In genomic region chr6:46653439-46653942, GRCh38 we compare ENCODE assay signal across 8 cellular contexts. TPM values are rescaled to one million over a fixed set of nuclear protein-coding genes. Genes with fewer than 3 reads are reported as not detected.
A peak's percentile ranks its signal among the peaks of the same experiment; 100 is the strongest.
DNase-seq lines count a peak whose midpoint lies in the region; ATAC-seq and TF ChIP-seq lines count a peak whose summit lies in the region.

No MANE protein-coding gene starts in this region.

- peak overlapping the region; percentile 78 for H3K4me3 ChIP-seq in Caco-2 (ENCODE audit: low read depth, low read length)
- peak overlapping the region; percentile 86 for H3K4me3 ChIP-seq in NT2/D1 (ENCODE audit: insufficient read length, low read depth)
- H3K4me3 ChIP-seq in ovary, result peak overlapping the region; percentile 97

- H3K27me3 Mint-ChIP-seq in Caco-2 (ENCODE audit: insufficient read depth, unreplicated experiment) (peaks cover 19% of the 10 kb centered on the region), endothelial cell (ENCODE audit: unreplicated experiment) (no peaks in the 10 kb centered on the region)

- H3K4me1 ChIP-seq in Caco-2, result peaks cover 7% of the 10 kb centered on the region; the same call in 1 of the 2 replicates
- no peaks in the 10 kb centered on the region for H3K4me1 ChIP-seq in NT2/D1 (ENCODE audit: insufficient read depth, insufficient read length)
- H3K4me1 ChIP-seq in ovary (ENCODE audit: insufficient read depth), result peaks cover 4% of the 10 kb centered on the region

- TF ChIP-seq CTCF in Caco-2 (IDR thresholded peaks at IDR 0.05; ENCODE audit: insufficient read depth in 1 of 2, low read depth in 1 of 2, low read length in 1 of 2, severe bottlenecking in 1 of 2, unreplicated experiment in 1 of 2) (no peak), endothelial cell (IDR thresholded peaks at IDR 0.05; ENCODE audit: unreplicated experiment) (no peak), ovary (IDR thresholded peaks at IDR 0.05) (no peak)

- no peak for TF ChIP-seq POLR2A in ovary (IDR thresholded peaks at IDR 0.05)

- H3K9me3 Mint-ChIP-seq in Caco-2 (ENCODE audit: unreplicated experiment), result no peaks in the 10 kb centered on the region
- no peaks in the 10 kb centered on the region for H3K9me3 Mint-ChIP-seq in endothelial cell (ENCODE audit: unreplicated experiment)

- H3K27ac Mint-ChIP-seq in Caco-2 (ENCODE audit: unreplicated experiment) (no peak overlapping the region), endothelial cell (ENCODE audit: unreplicated experiment) (no peak overlapping the region)

- H3K4me1 Mint-ChIP-seq in Caco-2 (ENCODE audit: low read depth, unreplicated experiment) (peaks cover 5% of the 10 kb centered on the region), endothelial cell (ENCODE audit: unreplicated experiment) (peaks cover 14% of the 10 kb centered on the region)

- H3K9me3 ChIP-seq in Caco-2, result no peaks in the 10 kb centered on the region
- H3K9me3 ChIP-seq in NT2/D1 (ENCODE audit: insufficient read depth, low read length), result no peaks in the 10 kb centered on the region
- no peaks in the 10 kb centered on the region for H3K9me3 ChIP-seq in ovary

- intact Hi-C loops in Caco-2 (cut with micrococcal nuclease; ENCODE audit: unreplicated experiment), result loop anchor here (5.0 kb wide), 1 partner anchor 129 kb away; no protein-coding TSS in a partner anchor
- intact Hi-C loops in ovary (cut with DNase I), result no loop called here

- H3K27me3 ChIP-seq in Caco-2 (replicated peaks; ENCODE audit: control insufficient read depth, insufficient read depth, low read length) (no peaks in the 10 kb centered on the region), NT2/D1 (ENCODE audit: insufficient read depth, insufficient read length) (peaks cover 25% of the 10 kb centered on the region), ovary (no peaks in the 10 kb centered on the region)

- POLR2A ChIA-PET in Caco-2 (lab: Charles Lee), result no interaction called here

- H3K9ac ChIP-seq in NT2/D1 (ENCODE audit: insufficient read length, low read depth), result peak overlapping the region; percentile 72

- no peaks in the 10 kb centered on the region for H3K36me3 ChIP-seq in Caco-2 (ENCODE audit: control insufficient read depth, insufficient read depth, low read length)
- H3K36me3 ChIP-seq in NT2/D1 (ENCODE audit: insufficient read depth, insufficient read length, low read length), result no peaks in the 10 kb centered on the region
- H3K36me3 ChIP-seq in ovary, result no peaks in the 10 kb centered on the region

- peak overlapping the region; percentile 88 for H3K4me3 Mint-ChIP-seq in Caco-2 (ENCODE audit: unreplicated experiment)
- peak overlapping the region; percentile 93 for H3K4me3 Mint-ChIP-seq in endothelial cell (ENCODE audit: unreplicated experiment)

- H3K36me3 Mint-ChIP-seq in Caco-2 (ENCODE audit: insufficient read depth, unreplicated experiment) (no peaks in the 10 kb centered on the region), endothelial cell (ENCODE audit: low read depth, unreplicated experiment) (no peaks in the 10 kb centered on the region)

- TF ChIP-seq EP300 in ovary (IDR thresholded peaks at IDR 0.05), result no peak

- no peak for DNase-seq in Caco-2
- DNase-seq in NT2/D1 (ENCODE audit: low read depth, low spot score), result no peak
- DNase-seq in endothelial cell (ENCODE audit: low spot score), result no peak
- no peak for DNase-seq in ovary
- no peak for DNase-seq in GOT3 (lab: John Stamatoyannopoulos, UW)
- DNase-seq in NCI-H1436 (lab: John Stamatoyannopoulos, UW), result no peak
- no peak for DNase-seq in NCI-H226

- WGBS in ovary, 3 donors, result 12 to 20% (median 16%) methylated on average over 9 of the region's 9 CpGs

- peak overlapping the region; percentile 57 to 87 for H3K27ac ChIP-seq in ovary

- no TSS peak for BruUV-seq in Caco-2 (replicated peaks; lab: Mats Ljungman, UMichigan)

- ATAC-seq in HG02623 (IDR thresholded peaks at IDR 0.05; ENCODE audit: unreplicated experiment), result no peak

- CTCF ChIA-PET in Caco-2 (lab: Charles Lee), result no interaction called here

RNA-seq across cellular contexts. Expression of gene SLC25A27, which starts 0.7 kb away (rescaled TPM):
- total RNA-seq in Caco-2 (2022) (0.64 TPM in 1 of 2 replicates, not detected in the other), endothelial cell (ENCODE audit: unreplicated experiment) (4.7 TPM), ovary (10 to 100 TPM; 21.0 to 56.9 (median 37.0) TPM)
- 10 to 100 TPM; 28.8 to 49.2 TPM for polyA plus RNA-seq in ovary

RNA-seq across cellular contexts. Expression of gene CYP39A1, which starts 0.9 kb away (rescaled TPM):
- total RNA-seq in Caco-2 (2022), result not detected in 2 replicates
- total RNA-seq in endothelial cell (ENCODE audit: unreplicated experiment), result 2.5 TPM
- 10 to 100 TPM in 6 of 7 donors, 1 to 10 TPM in 1; 9.3 to 22.9 (median 15.0) TPM for total RNA-seq in ovary
- 10 to 100 TPM in 1 of 2 donors, 1 to 10 TPM in 1; 9.0 to 15.2 TPM for polyA plus RNA-seq in ovary

RNA-seq across cellular contexts. Expression of gene TDRD6, which starts 34.2 kb away (rescaled TPM):
- total RNA-seq in Caco-2 (2022) (not detected in 2 replicates), endothelial cell (ENCODE audit: unreplicated experiment) (0.21 TPM), ovary (under 1 TPM; 0.20 to 0.96 (median 0.37) TPM)
- under 1 TPM; 0.27 to 0.58 TPM for polyA plus RNA-seq in ovary
